ENCODE assay signal across 1 cellular context in the genomic region with DNA sequence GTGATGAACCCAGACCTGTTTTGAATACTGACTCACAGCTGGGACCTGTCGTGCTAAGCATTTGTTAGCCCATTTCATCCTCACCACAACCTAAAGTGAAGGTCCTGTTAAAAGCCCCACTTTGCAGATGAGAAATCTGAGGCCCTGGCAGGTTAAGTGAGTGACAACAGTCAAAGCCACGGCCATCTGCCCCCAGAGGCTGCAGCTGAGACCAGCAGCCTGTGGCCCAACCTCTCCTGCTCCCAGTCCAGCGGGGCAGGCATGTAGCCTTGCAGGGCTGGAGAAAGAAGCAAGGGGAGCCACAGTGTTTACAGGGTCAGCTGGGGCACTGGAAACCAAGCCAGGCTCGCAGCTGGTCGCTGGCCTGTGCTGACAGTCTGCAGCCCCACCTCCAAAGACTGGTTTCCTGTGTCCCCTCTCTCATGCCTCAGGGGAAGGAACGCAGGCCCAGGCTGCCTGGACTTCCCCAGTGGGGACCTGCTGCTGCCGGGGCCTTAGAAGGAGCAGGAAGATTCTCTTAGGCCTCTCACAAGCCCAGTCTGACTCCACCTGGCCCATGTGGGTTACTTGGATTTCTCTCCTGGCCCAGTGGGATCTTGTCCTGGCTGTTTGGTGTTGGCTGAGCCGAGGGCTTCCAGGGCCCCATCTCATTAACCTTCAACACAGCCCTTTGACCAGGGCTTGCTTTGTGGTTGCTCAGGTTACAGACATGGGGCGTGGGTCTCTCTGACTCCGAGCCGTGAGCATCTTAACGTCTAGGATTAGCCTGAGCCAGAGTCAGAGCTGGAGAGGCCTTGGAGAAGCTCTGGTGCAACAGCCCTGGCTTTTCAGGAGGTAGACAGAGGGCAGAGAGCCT.
TF ChIP-seq lines count a peak whose summit lies in the region.

No MANE protein-coding gene starts in this region.

TF ChIP-seq in SK-N-SH, 30 proteins besides CTCF, POLR2A, EP300 and RAD21 (continued from another document):
- TF ChIP-seq POLR2AphosphoS5 (IDR thresholded peaks at IDR 0.05; ENCODE audit: low read depth, low read length) (no peak), MEF2A (IDR thresholded peaks at IDR 0.05; ENCODE audit: borderline replicate concordance, low read depth) (no peak), GABPA (IDR thresholded peaks at IDR 0.05; ENCODE audit: low read depth) (no peak), FOSL2 (IDR thresholded peaks at IDR 0.05; ENCODE audit: borderline replicate concordance, low read depth) (no peak), NRF1 (IDR thresholded peaks at IDR 0.05; ENCODE audit: low read depth, low read length) (no peak), GATA2 (CRISPR knock-in tag; IDR thresholded peaks at IDR 0.05) (no peak), MXI1 (IDR thresholded peaks at IDR 0.05; ENCODE audit: low read depth, low read length) (no peak), FOXJ3 (CRISPR knock-in tag; IDR thresholded peaks at IDR 0.05) (no peak), RCOR1 (IDR thresholded peaks at IDR 0.05; ENCODE audit: low read length) (no peak), SMC3 (IDR thresholded peaks at IDR 0.05; ENCODE audit: low read depth, low read length) (no peak)
- TF ChIP-seq, protein P1, sequence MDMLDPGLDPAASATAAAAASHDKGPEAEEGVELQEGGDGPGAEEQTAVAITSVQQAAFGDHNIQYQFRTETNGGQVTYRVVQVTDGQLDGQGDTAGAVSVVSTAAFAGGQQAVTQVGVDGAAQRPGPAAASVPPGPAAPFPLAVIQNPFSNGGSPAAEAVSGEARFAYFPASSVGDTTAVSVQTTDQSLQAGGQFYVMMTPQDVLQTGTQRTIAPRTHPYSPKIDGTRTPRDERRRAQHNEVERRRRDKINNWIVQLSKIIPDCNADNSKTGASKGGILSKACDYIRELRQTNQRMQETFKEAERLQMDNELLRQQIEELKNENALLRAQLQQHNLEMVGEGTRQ (IDR thresholded peaks at IDR 0.05; ENCODE audit: borderline replicate concordance, low read depth, low read length) = no peak
- TF ChIP-seq, protein P2, sequence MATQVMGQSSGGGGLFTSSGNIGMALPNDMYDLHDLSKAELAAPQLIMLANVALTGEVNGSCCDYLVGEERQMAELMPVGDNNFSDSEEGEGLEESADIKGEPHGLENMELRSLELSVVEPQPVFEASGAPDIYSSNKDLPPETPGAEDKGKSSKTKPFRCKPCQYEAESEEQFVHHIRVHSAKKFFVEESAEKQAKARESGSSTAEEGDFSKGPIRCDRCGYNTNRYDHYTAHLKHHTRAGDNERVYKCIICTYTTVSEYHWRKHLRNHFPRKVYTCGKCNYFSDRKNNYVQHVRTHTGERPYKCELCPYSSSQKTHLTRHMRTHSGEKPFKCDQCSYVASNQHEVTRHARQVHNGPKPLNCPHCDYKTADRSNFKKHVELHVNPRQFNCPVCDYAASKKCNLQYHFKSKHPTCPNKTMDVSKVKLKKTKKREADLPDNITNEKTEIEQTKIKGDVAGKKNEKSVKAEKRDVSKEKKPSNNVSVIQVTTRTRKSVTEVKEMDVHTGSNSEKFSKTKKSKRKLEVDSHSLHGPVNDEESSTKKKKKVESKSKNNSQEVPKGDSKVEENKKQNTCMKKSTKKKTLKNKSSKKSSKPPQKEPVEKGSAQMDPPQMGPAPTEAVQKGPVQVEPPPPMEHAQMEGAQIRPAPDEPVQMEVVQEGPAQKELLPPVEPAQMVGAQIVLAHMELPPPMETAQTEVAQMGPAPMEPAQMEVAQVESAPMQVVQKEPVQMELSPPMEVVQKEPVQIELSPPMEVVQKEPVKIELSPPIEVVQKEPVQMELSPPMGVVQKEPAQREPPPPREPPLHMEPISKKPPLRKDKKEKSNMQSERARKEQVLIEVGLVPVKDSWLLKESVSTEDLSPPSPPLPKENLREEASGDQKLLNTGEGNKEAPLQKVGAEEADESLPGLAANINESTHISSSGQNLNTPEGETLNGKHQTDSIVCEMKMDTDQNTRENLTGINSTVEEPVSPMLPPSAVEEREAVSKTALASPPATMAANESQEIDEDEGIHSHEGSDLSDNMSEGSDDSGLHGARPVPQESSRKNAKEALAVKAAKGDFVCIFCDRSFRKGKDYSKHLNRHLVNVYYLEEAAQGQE (IDR thresholded peaks at IDR 0.05; ENCODE audit: low read depth, low read length) = no peak
- TF ChIP-seq, protein P3, sequence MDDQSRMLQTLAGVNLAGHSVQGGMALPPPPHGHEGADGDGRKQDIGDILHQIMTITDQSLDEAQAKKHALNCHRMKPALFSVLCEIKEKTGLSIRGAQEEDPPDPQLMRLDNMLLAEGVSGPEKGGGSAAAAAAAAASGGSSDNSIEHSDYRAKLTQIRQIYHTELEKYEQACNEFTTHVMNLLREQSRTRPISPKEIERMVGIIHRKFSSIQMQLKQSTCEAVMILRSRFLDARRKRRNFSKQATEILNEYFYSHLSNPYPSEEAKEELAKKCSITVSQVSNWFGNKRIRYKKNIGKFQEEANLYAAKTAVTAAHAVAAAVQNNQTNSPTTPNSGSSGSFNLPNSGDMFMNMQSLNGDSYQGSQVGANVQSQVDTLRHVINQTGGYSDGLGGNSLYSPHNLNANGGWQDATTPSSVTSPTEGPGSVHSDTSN (IDR thresholded peaks at IDR 0.05) = no peak
- TF ChIP-seq, protein P4, sequence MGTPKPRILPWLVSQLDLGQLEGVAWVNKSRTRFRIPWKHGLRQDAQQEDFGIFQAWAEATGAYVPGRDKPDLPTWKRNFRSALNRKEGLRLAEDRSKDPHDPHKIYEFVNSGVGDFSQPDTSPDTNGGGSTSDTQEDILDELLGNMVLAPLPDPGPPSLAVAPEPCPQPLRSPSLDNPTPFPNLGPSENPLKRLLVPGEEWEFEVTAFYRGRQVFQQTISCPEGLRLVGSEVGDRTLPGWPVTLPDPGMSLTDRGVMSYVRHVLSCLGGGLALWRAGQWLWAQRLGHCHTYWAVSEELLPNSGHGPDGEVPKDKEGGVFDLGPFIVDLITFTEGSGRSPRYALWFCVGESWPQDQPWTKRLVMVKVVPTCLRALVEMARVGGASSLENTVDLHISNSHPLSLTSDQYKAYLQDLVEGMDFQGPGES (IDR thresholded peaks at IDR 0.05; ENCODE audit: low read depth, low read length) = no peak
- TF ChIP-seq, protein P5, sequence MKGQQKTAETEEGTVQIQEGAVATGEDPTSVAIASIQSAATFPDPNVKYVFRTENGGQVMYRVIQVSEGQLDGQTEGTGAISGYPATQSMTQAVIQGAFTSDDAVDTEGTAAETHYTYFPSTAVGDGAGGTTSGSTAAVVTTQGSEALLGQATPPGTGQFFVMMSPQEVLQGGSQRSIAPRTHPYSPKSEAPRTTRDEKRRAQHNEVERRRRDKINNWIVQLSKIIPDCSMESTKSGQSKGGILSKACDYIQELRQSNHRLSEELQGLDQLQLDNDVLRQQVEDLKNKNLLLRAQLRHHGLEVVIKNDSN (IDR thresholded peaks at IDR 0.05; ENCODE audit: borderline replicate concordance, low read depth) = no peak
